Comparison of ENCODE assay signal across 2 cellular contexts in the genomic region with DNA sequence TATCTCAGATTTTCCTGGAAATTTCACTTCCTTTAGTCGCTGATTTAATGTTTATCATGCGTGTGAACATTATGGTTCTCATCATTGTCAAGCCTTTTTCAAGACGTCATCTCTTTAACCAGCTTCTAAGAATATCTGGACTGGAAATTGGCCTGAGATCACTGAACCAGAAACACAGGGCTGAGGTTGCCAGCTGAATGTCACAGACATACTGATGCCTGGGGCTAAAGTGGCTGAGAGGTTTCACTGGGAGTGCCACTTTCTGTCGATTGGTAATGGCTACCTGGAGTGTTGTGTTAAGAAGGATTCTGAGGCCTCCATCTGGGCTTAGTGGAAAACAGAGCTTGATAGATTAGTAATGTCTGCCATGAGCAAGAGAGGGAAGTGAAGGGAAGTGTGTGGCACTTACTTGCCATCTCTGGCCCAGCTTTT.
A peak's percentile ranks its signal among the peaks of the same experiment; 100 is the strongest.
TF ChIP-seq lines count a peak whose summit lies in the region.

No MANE protein-coding gene starts in this region.

TF ChIP-seq in HEK293, 187 proteins besides CTCF, POLR2A, EP300 and RAD21:
- peak; percentile 55 for TF ChIP-seq SETDB1 (IDR thresholded peaks at IDR 0.05; ENCODE audit: insufficient read length, low read length)
- no peak for TF ChIP-seq ZNF837 (tag by site-specific recombination; IDR thresholded peaks at IDR 0.05)
- TF ChIP-seq TRIM28 (IDR thresholded peaks at IDR 0.05; ENCODE audit: borderline replicate concordance, low read length): no peak
- peak; percentile 46 for TF ChIP-seq ZBTB17 (tag by site-specific recombination; IDR thresholded peaks at IDR 0.05)
- TF ChIP-seq ZNF23 (tag by site-specific recombination; IDR thresholded peaks at IDR 0.05; ENCODE audit: borderline replicate concordance): peak; percentile 94
- no peak for TF ChIP-seq ZNF404 (tag by site-specific recombination; IDR thresholded peaks at IDR 0.05)
- TF ChIP-seq HOXC10 (CRISPR knock-in tag; IDR thresholded peaks at IDR 0.05): no peak
TF ChIP-seq in HEK293: peak in this region for 3.

TF ChIP-seq in GM12891, 5 proteins besides CTCF, POLR2A, EP300 and RAD21:
- TF ChIP-seq TAF1 (IDR thresholded peaks at IDR 0.05; ENCODE audit: low read depth, low read length): no peak
- no peak for TF ChIP-seq SPI1 (IDR thresholded peaks at IDR 0.05; ENCODE audit: low read depth, low read length)
- TF ChIP-seq POU2F2 (IDR thresholded peaks at IDR 0.05; ENCODE audit: low read depth, low read length): no peak
